Comparison of ENCODE assay signal across 12 cellular contexts in the genomic region with DNA sequence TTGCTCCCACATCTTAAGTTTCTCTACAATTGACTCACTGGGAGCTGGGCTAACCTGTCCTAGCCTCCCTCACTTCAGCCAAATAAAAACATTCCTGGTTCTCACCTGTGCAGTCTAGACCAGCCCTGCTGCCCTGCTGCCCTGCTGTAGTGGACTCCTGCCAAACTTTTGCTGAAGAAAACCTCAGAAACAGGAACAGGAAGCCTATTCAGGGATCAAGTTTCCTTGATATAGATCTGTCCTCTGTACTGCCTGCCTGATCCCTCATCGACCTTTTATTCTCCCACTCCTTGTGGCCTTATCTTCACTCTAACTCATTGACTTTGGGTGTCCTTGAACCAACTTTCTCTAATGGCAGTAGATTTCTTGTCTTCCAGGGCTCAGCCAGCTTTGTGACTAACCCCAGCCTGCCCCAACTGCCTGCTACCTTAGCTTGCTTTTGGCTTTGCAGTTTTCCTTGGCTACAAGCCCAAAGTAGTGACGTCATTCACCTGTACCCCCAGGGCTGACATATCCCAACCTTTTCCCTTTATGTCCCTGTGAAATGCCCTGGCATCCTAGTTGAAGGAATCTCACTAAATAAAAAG.
A peak's percentile ranks its signal among the peaks of the same experiment; 100 is the strongest.
DNase-seq lines count a peak whose midpoint lies in the region; ATAC-seq and TF ChIP-seq lines count a peak whose summit lies in the region.
"Had no signal": no experiment of that assay in that cellular context is flagged by ENCODE, and none has a peak within 500 bp of the region (broad histone marks: within the 10 kb centered on the region; RNA-seq: fewer than 3 reads in every experiment).

No MANE protein-coding gene starts in this region.

- H3K9me3 Mint-ChIP-seq in CD14-positive monocyte = peaks cover 0 to 2% (median 0%) of the 10 kb centered on the region in 7 donors
- peaks cover 11% of the 10 kb centered on the region for H3K9me3 Mint-ChIP-seq in activated CD4-positive, alpha-beta memory T cell treated with anti-CD3 and anti-CD28 coated beads, Interleukin-2, amount 10 ng/mL, durations not matched to agents 7 days and 5 days

- 18% methylated on average over 2 of the region's 2 CpGs for WGBS in liver

- H3K4me3 Mint-ChIP-seq in CD14-positive monocyte = no peak overlapping the region
- H3K4me3 Mint-ChIP-seq in activated CD4-positive, alpha-beta memory T cell treated with anti-CD3 and anti-CD28 coated beads, Interleukin-2, amount 10 ng/mL, durations not matched to agents 7 days and 5 days = no peak overlapping the region

- CTCF ChIA-PET in activated CD4-positive, alpha-beta memory T cell treated with anti-CD3 and anti-CD28 coated beads, Interleukin-2, amount 10 ng/mL, durations not matched to agents 7 days and 5 days (lab: Charles Lee) = no interaction called here

- H3K36me3 Mint-ChIP-seq in CD14-positive monocyte = no peaks in the 10 kb centered on the region
- H3K36me3 Mint-ChIP-seq in activated CD4-positive, alpha-beta memory T cell treated with anti-CD3 and anti-CD28 coated beads, Interleukin-2, amount 10 ng/mL, durations not matched to agents 7 days and 5 days (ENCODE audit: low read depth) = no peaks in the 10 kb centered on the region

- H3K9ac ChIP-seq in liver (ENCODE audit: low read depth in 1 of 2, low read length in 2 of 2) = no peak overlapping the region

- peaks cover 10% of the 10 kb centered on the region for H3K4me1 Mint-ChIP-seq in CD14-positive monocyte
- peaks cover 6% of the 10 kb centered on the region for H3K4me1 Mint-ChIP-seq in activated CD4-positive, alpha-beta memory T cell treated with anti-CD3 and anti-CD28 coated beads, Interleukin-2, amount 10 ng/mL, durations not matched to agents 7 days and 5 days

- in situ Hi-C loops in brain microvascular endothelial cell (cut with HindIII; ENCODE audit: low pct_ligation_motif_present, low sequenced_read_pairs) = no loop called here

- no peak for TF ChIP-seq RAD21 in liver (IDR thresholded peaks at IDR 0.05)

- intact Hi-C loops in CD14-positive monocyte (cut with micrococcal nuclease) = no loop called here

- no peaks in the 10 kb centered on the region for H3K9me3 ChIP-seq in liver (ENCODE audit: control insufficient read depth in 4 of 4, low read length in 3 of 4)

- peak overlapping the region in 5 of 7 donors; percentile 44 to 81 (median 69) for H3K27ac Mint-ChIP-seq in CD14-positive monocyte
- H3K27ac Mint-ChIP-seq in activated CD4-positive, alpha-beta memory T cell treated with anti-CD3 and anti-CD28 coated beads, Interleukin-2, amount 10 ng/mL, durations not matched to agents 7 days and 5 days = no peak overlapping the region

- POLR2A ChIA-PET in activated CD4-positive, alpha-beta memory T cell treated with anti-CD3 and anti-CD28 coated beads, Interleukin-2, amount 10 ng/mL, durations not matched to agents 7 days and 5 days (lab: Charles Lee) = no interaction called here

- no peak for TF ChIP-seq CTCF in CD14-positive monocyte (IDR thresholded peaks at IDR 0.05)
- no peak for TF ChIP-seq CTCF in liver (IDR thresholded peaks at IDR 0.05; ENCODE audit: low read depth, low read length, missing input control)
- no peak for TF ChIP-seq CTCF in brain microvascular endothelial cell (IDR thresholded peaks at IDR 0.05; ENCODE audit: low read depth, low read length, missing control alignments)

- H3K27ac ChIP-seq in liver (ENCODE audit: low read depth in 1 of 2, low read length in 2 of 2) = no peak overlapping the region
- no peak overlapping the region for H3K27ac ChIP-seq in brain microvascular endothelial cell

- H3K36me3 ChIP-seq in liver (ENCODE audit: control insufficient read depth in 4 of 4, insufficient read depth in 3 of 4, low read depth in 1 of 4, low read length in 3 of 4) (no peaks in the 10 kb centered on the region), brain microvascular endothelial cell (replicated peaks) (no peaks in the 10 kb centered on the region)

- H3K4me3 ChIP-seq in liver (ENCODE audit: low read depth in 1 of 3, low read length in 3 of 3) = no peak overlapping the region
- H3K4me3 ChIP-seq in brain microvascular endothelial cell (ENCODE audit: low read depth, low read length) = no peak overlapping the region

- DNase-seq in CD14-positive monocyte (ENCODE audit: low spot score) (no peak), HPDE6-E6E7 (ENCODE audit: extremely low spot score) (peak; percentile 70), UCSD-AML1 (lab: John Stamatoyannopoulos, UW; ENCODE audit: unreplicated experiment) (peak; percentile 15), brain microvascular endothelial cell (no peak)
- no peak for DNase-seq in activated CD4-positive, alpha-beta memory T cell treated with anti-CD3 and anti-CD28 coated beads, Interleukin-2, amount 10 ng/mL, durations not matched to agents 7 days and 5 days
- DNase-seq: activated CD4-positive, alpha-beta T cell treated with anti-CD3 and anti-CD28 coated beads for 48 hours; glutamatergic neuron; NCI-H446 treated with DMSO at 0.1 percent for 48 hours; occipital lobe had no signal

- H3K4me1 ChIP-seq in liver (ENCODE audit: control insufficient read depth in 4 of 4, insufficient read depth in 4 of 4, low read length in 3 of 4) = no peaks in the 10 kb centered on the region

- ATAC-seq in HG02981 (IDR thresholded peaks at IDR 0.05; ENCODE audit: unreplicated experiment) = no peak
- ATAC-seq in GM21529 (IDR thresholded peaks at IDR 0.05; ENCODE audit: unreplicated experiment) = no peak

- H3K27me3 Mint-ChIP-seq in CD14-positive monocyte (ENCODE audit: low read depth in 3 of 3) = peaks cover 0 to 2% (median 0%) of the 10 kb centered on the region in 3 donors
- peaks cover 3% of the 10 kb centered on the region for H3K27me3 Mint-ChIP-seq in activated CD4-positive, alpha-beta memory T cell treated with anti-CD3 and anti-CD28 coated beads, Interleukin-2, amount 10 ng/mL, durations not matched to agents 7 days and 5 days

- H3K27me3 ChIP-seq in liver (ENCODE audit: control insufficient read depth in 4 of 4, insufficient read depth in 4 of 4, low read length in 3 of 4) (no peaks in the 10 kb centered on the region), brain microvascular endothelial cell (replicated peaks) (no peaks in the 10 kb centered on the region)

TF ChIP-seq in liver, 16 proteins besides CTCF, POLR2A, EP300 and RAD21:
- TF ChIP-seq NR2F2 (IDR thresholded peaks at IDR 0.05) = peak; percentile 57
- TF ChIP-seq TAF1 (conservative IDR thresholded peaks at IDR 0.05) = no peak
TF ChIP-seq in liver: peak in this region for 1.

Comparison
In these comparisons a context has a peak if more than half of its experiments do, and no peak if none do; other contexts are left out.
1. DNase-seq: peak in HPDE6-E6E7 (single experiment) and UCSD-AML1 (single experiment); none in CD14-positive monocyte (single experiment), brain microvascular endothelial cell (single experiment) and activated CD4-positive, alpha-beta memory T cell treated with anti-CD3 and anti-CD28 coated beads, Interleukin-2, amount 10 ng/mL, durations not matched to agents 7 days and 5 days (single experiment).